ENCODE assay signal across 19 cellular contexts in genomic region chr1:165837838-165838364, GRCh38.
"Had no signal": no experiment of that assay in that cellular context is flagged by ENCODE, and none has a peak within 500 bp of the region (broad histone marks: within the 10 kb centered on the region; RNA-seq: fewer than 3 reads in every experiment).

No MANE protein-coding gene starts in this region.

- H3K27ac ChIP-seq: colonic mucosa had no signal

- ATAC-seq: activated CD8-positive, alpha-beta T cell treated with anti-CD3 and anti-CD28 coated beads, Interleukin-2, amount 10 ng/mL, durations not matched to agents 7 days and 5 days; effector memory CD8-positive, alpha-beta T cell; left cardiac atrium; natural killer cell; sciatic nerve; stimulated activated naive B cell treated with anti-CD40 and anti-IgM and Interleukin-4, amounts not matched to agents 10 μg/mL and 1 μg/mL and 100 μg/mL, for 72 hours had no signal

- H3K4me3 Mint-ChIP-seq: activated CD8-positive, alpha-beta T cell treated with anti-CD3 and anti-CD28 coated beads, Interleukin-2, amount 10 ng/mL, durations not matched to agents 7 days and 5 days; activated naive CD4-positive, alpha-beta T cell treated with anti-CD3 and anti-CD28 coated beads, Interleukin-2, amount 10 ng/mL, durations not matched to agents 7 days and 5 days; effector memory CD8-positive, alpha-beta T cell; immature natural killer cell; memory B cell; natural killer cell; stimulated activated naive B cell treated with anti-CD40 and anti-IgM and Interleukin-4, amounts not matched to agents 10 μg/mL and 1 μg/mL and 100 μg/mL, for 72 hours; type B pancreatic cell had no signal

- H3K36me3 Mint-ChIP-seq: natural killer cell had no signal

- H3K4me3 ChIP-seq: colonic mucosa had no signal

- DNase-seq: activated CD4-positive, alpha-beta T cell treated with anti-CD3 and anti-CD28 coated beads for 4 hours; activated CD8-positive, alpha-beta memory T cell treated with anti-CD3 and anti-CD28 coated beads, Interleukin-2, amount 50 U/mL, for 48 hours; activated CD8-positive, alpha-beta T cell treated with anti-CD3 and anti-CD28 coated beads, Interleukin-2, amount 10 ng/mL, durations not matched to agents 7 days and 5 days; activated naive CD4-positive, alpha-beta T cell treated with anti-CD3 and anti-CD28 coated beads, Interleukin-2, amount 10 ng/mL, durations not matched to agents 7 days and 5 days; colonic mucosa; effector memory CD8-positive, alpha-beta T cell; foreskin fibroblast; glutamatergic neuron; immature natural killer cell; left cardiac atrium; natural killer cell; nucleus accumbens; stimulated activated CD4-positive, alpha-beta T cell treated with anti-CD3 and anti-CD28 coated beads, Interleukin-2, amount 100 ng/mL, for 24 hours; stimulated activated naive B cell treated with anti-CD40 and anti-IgM and Interleukin-4, amounts not matched to agents 10 μg/mL and 1 μg/mL and 100 μg/mL, for 72 hours had no signal

- H3K27ac Mint-ChIP-seq: activated CD8-positive, alpha-beta T cell treated with anti-CD3 and anti-CD28 coated beads, Interleukin-2, amount 10 ng/mL, durations not matched to agents 7 days and 5 days; activated naive CD4-positive, alpha-beta T cell treated with anti-CD3 and anti-CD28 coated beads, Interleukin-2, amount 10 ng/mL, durations not matched to agents 7 days and 5 days; activated T-helper 2 cell treated with anti-CD3 and anti-CD28 coated beads, Interferon-gamma antibody, Interleukin-2, Interleukin-4, amounts not matched to agents 10 μg/mL and 5 μg/mL and 100 μg/mL, durations not matched to agents 14 hours and 24 hours and 36 hours; effector memory CD8-positive, alpha-beta T cell; immature natural killer cell; memory B cell; natural killer cell; progenitor cell of endocrine pancreas; stimulated activated naive B cell treated with anti-CD40 and anti-IgM and Interleukin-4, amounts not matched to agents 10 μg/mL and 1 μg/mL and 100 μg/mL, for 72 hours; type B pancreatic cell had no signal

- H3K27me3 ChIP-seq: colonic mucosa had no signal

- H3K9me3 Mint-ChIP-seq: activated naive CD4-positive, alpha-beta T cell treated with anti-CD3 and anti-CD28 coated beads, Interleukin-2, amount 10 ng/mL, durations not matched to agents 7 days and 5 days; activated T-helper 2 cell treated with anti-CD3 and anti-CD28 coated beads, Interferon-gamma antibody, Interleukin-2, Interleukin-4, amounts not matched to agents 10 μg/mL and 5 μg/mL and 100 μg/mL, durations not matched to agents 14 hours and 24 hours and 36 hours; effector memory CD8-positive, alpha-beta T cell; memory B cell; natural killer cell; stimulated activated naive B cell treated with anti-CD40 and anti-IgM and Interleukin-4, amounts not matched to agents 10 μg/mL and 1 μg/mL and 100 μg/mL, for 72 hours had no signal

- H3K36me3 ChIP-seq: colonic mucosa had no signal

- H3K27me3 Mint-ChIP-seq: activated naive CD4-positive, alpha-beta T cell treated with anti-CD3 and anti-CD28 coated beads, Interleukin-2, amount 10 ng/mL, durations not matched to agents 7 days and 5 days; effector memory CD8-positive, alpha-beta T cell; memory B cell; progenitor cell of endocrine pancreas; stimulated activated naive B cell treated with anti-CD40 and anti-IgM and Interleukin-4, amounts not matched to agents 10 μg/mL and 1 μg/mL and 100 μg/mL, for 72 hours; type B pancreatic cell had no signal

- H3K9me3 ChIP-seq: colonic mucosa had no signal

- H3K4me1 ChIP-seq: colonic mucosa had no signal
